ENCODE assay signal across 19 cellular contexts in the genomic region with DNA sequence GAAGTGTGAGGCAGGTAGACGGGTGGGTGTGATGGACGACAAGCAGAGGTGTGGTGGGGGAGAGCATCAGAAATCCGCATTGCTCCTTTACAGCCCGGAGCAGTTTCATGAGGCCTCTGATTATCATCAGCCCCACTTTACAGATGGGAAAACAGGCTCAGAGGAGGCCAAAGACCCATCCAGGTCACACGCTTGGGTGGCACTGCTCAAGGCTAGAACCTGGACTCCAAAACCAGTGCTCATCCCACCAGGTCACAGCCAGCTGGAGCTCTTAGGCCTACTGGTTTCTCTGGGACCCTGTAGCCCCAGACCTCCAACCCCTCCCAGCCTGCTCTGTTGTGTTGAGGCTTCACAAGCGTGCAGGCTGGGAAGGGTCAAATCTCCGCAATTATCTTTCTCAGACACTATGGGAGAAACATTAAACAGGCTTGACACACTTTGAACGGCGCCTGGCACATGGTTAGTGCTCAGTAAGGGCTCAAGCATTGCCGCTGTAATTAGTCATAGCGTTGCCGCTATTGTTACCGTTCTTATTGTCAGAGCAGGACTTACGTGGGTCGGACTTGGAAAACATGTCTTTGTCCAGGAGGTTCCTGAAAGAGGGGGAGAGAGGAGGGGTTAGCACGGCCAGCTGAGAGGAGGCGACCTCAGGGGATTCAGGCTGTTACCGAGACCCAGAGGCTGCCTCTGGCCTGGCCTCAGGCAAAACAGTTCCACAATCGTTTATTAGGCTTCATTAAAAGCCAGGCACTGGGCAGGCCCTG. TPM values are rescaled to one million over a fixed set of nuclear protein-coding genes. Genes with fewer than 3 reads are reported as not detected.
A peak's percentile ranks its signal among the peaks of the same experiment; 100 is the strongest.
DNase-seq lines count a peak whose midpoint lies in the region; ATAC-seq and TF ChIP-seq lines count a peak whose summit lies in the region.
"Had no signal": no experiment of that assay in that cellular context is flagged by ENCODE, and none has a peak within 500 bp of the region (broad histone marks: within the 10 kb centered on the region; RNA-seq: fewer than 3 reads in every experiment).

No MANE protein-coding gene starts in this region.

- H3K27me3 ChIP-seq in left lung = no peaks in the 10 kb centered on the region
- H3K27me3 ChIP-seq: foreskin keratinocyte, right lobe of liver, upper lobe of right lung had no signal

- no peak for TF ChIP-seq CTCF in left lung (IDR thresholded peaks at IDR 0.05)
- no peak for TF ChIP-seq CTCF in chondrocyte (IDR thresholded peaks at IDR 0.05)

- no peaks in the 10 kb centered on the region for H3K9me3 ChIP-seq in left lung
- H3K9me3 ChIP-seq: mucosa of descending colon, right lobe of liver, upper lobe of right lung had no signal

- H3K36me3 ChIP-seq in left lung = no peaks in the 10 kb centered on the region
- H3K36me3 ChIP-seq: right lobe of liver, upper lobe of right lung had no signal

- H3K27ac Mint-ChIP-seq in chondrocyte (ENCODE audit: unreplicated experiment) = no peak overlapping the region
- H3K27ac Mint-ChIP-seq: activated naive CD8-positive, alpha-beta T cell treated with anti-CD3 and anti-CD28 coated beads for 36 hours; stimulated activated effector memory CD8-positive, alpha-beta T cell treated with anti-CD3 and anti-CD28 coated beads, Interleukin-12 subunit alpha, Interleukin-12 subunit beta, amount 100 ng/mL, for 72 hours; WTC11 had no signal

- H3K27ac ChIP-seq in left lung (peak overlapping the region in 1 of 2 donors; percentile 28), skin epidermis (peak overlapping the region in 13 of 21 experiments; percentile 7 to 72 (median 45))
- H3K27ac ChIP-seq: foreskin keratinocyte, right lobe of liver, upper lobe of right lung had no signal

- H3K4me1 ChIP-seq in left lung = peaks cover 2 to 22% of the 10 kb centered on the region in 2 donors
- H3K4me1 ChIP-seq: right lobe of liver had no signal

- H3K4me3 ChIP-seq in left lung (no peak overlapping the region), skin epidermis (no peak overlapping the region)
- H3K4me3 ChIP-seq: mucosa of descending colon, right lobe of liver, upper lobe of right lung had no signal

- no peaks in the 10 kb centered on the region for H3K27me3 Mint-ChIP-seq in chondrocyte (ENCODE audit: low read depth)

- no peak overlapping the region for H3K4me3 Mint-ChIP-seq in chondrocyte (ENCODE audit: unreplicated experiment)
- H3K4me3 Mint-ChIP-seq: activated naive CD8-positive, alpha-beta T cell treated with anti-CD3 and anti-CD28 coated beads for 36 hours; CD14-positive monocyte; stimulated activated effector memory CD8-positive, alpha-beta T cell treated with anti-CD3 and anti-CD28 coated beads, Interleukin-12 subunit alpha, Interleukin-12 subunit beta, amount 100 ng/mL, for 72 hours; WTC11 had no signal

- H3K9me3 Mint-ChIP-seq in chondrocyte (ENCODE audit: low read depth) = no peaks in the 10 kb centered on the region
- H3K9me3 Mint-ChIP-seq: activated naive CD8-positive, alpha-beta T cell treated with anti-CD3 and anti-CD28 coated beads for 36 hours; stimulated activated effector memory CD8-positive, alpha-beta T cell treated with anti-CD3 and anti-CD28 coated beads, Interleukin-12 subunit alpha, Interleukin-12 subunit beta, amount 100 ng/mL, for 72 hours; WTC11 had no signal

- intact Hi-C loops in left lung (cut with DNase I) = no loop called here

- peaks cover 18% of the 10 kb centered on the region for H3K4me1 Mint-ChIP-seq in chondrocyte (ENCODE audit: low read depth)

- no peaks in the 10 kb centered on the region for H3K36me3 Mint-ChIP-seq in chondrocyte (ENCODE audit: low read depth)
- H3K36me3 Mint-ChIP-seq: activated naive CD8-positive, alpha-beta T cell treated with anti-CD3 and anti-CD28 coated beads for 36 hours; CD14-positive monocyte; stimulated activated effector memory CD8-positive, alpha-beta T cell treated with anti-CD3 and anti-CD28 coated beads, Interleukin-12 subunit alpha, Interleukin-12 subunit beta, amount 100 ng/mL, for 72 hours; WTC11 had no signal

- peak; percentile 11 for ATAC-seq in left lung
- ATAC-seq: mucosa of descending colon; Panc1; stimulated activated effector memory CD8-positive, alpha-beta T cell treated with anti-CD3 and anti-CD28 coated beads, Interleukin-12 subunit alpha, Interleukin-12 subunit beta, amount 100 ng/mL, for 72 hours; upper lobe of right lung; WTC11 had no signal

- DNase-seq in NCI-H2227 (lab: John Stamatoyannopoulos, UW; ENCODE audit: unreplicated experiment) = peak; percentile 33
- peak; percentile 99 for DNase-seq in dermis blood vessel endothelial cell
- DNase-seq in left lung = no peak
- DNase-seq in chondrocyte (ENCODE audit: low spot score) = no peak
- DNase-seq in NCI-H2171 treated with DMSO at 0.1 percent for 48 hours (lab: John Stamatoyannopoulos, UW) = no peak
- no peak for DNase-seq in activated CD4-positive, alpha-beta T cell treated with anti-CD3 and anti-CD28 coated beads for 48 hours
- DNase-seq: activated CD8-positive, alpha-beta memory T cell treated with anti-CD3 and anti-CD28 coated beads, Interleukin-2, amount 50 U/mL, for 48 hours; activated naive CD8-positive, alpha-beta T cell treated with anti-CD3 and anti-CD28 coated beads for 36 hours; mucosa of descending colon; right lobe of liver; stimulated activated CD4-positive, alpha-beta T cell treated with anti-CD3 and anti-CD28 coated beads, Interleukin-4, amount 100 ng/mL, for 24 hours; SW 1271; upper lobe of right lung had no signal

RNA-seq across cellular contexts. Expression of gene CPNE5, which starts 16.6 kb away (rescaled TPM):
- total RNA-seq in dermis blood vessel endothelial cell = 12.9 and 14.0 TPM in 2 replicates
- total RNA-seq in left lung = 1 to 10 TPM; 1.2 to 1.9 TPM
- 0.18 TPM in 1 of 3 replicates, not detected in the others for total RNA-seq in chondrocyte
- total RNA-seq: foreskin keratinocyte had no signal

RNA-seq across cellular contexts. Expression of gene PPIL1, which starts 51.9 kb away (rescaled TPM):
- total RNA-seq in dermis blood vessel endothelial cell (21.3 and 26.9 TPM in 2 replicates), left lung (10 to 100 TPM; 19.6 to 24.5 TPM), chondrocyte (25.0 to 33.5 TPM (median 25.6 TPM) in 3 replicates)

Comparison
In these comparisons a context has a peak if more than half of its experiments do, and no peak if none do; other contexts are left out.
1. DNase-seq: peak in NCI-H2227 (single experiment) and dermis blood vessel endothelial cell (single experiment); none in left lung (0 of 2), chondrocyte (single experiment), NCI-H2171 treated with DMSO at 0.1 percent for 48 hours (single experiment) and activated CD4-positive, alpha-beta T cell treated with anti-CD3 and anti-CD28 coated beads for 48 hours (single experiment).